8 cellular contexts compared by ENCODE assay signal in genomic region chr2:218323526-218324472, GRCh38. TPM values are rescaled to one million over a fixed set of nuclear protein-coding genes. Genes with fewer than 3 reads are reported as not detected.
DNase-seq lines count a peak whose midpoint lies in the region; TF ChIP-seq lines count a peak whose summit lies in the region.

No MANE protein-coding gene starts in this region.

- peak overlapping the region in 4 of 5 donors; percentile 4 to 68 (median 26) for H3K9ac ChIP-seq in subcutaneous abdominal adipose tissue (ENCODE audit: low read length in 5 of 5)

- H3K4me1 ChIP-seq in breast epithelium (no peaks in the 10 kb centered on the region), subcutaneous abdominal adipose tissue (ENCODE audit: control insufficient read depth in 5 of 5, insufficient read depth in 5 of 5, low read length in 5 of 5) (peaks cover 8 to 54% (median 27%) of the 10 kb centered on the region in 5 donors)

- peak overlapping the region; percentile 84 to 87 for H3K27ac ChIP-seq in breast epithelium
- peak overlapping the region; percentile 60 for H3K27ac ChIP-seq in subcutaneous abdominal adipose tissue (ENCODE audit: low read depth, low read length)

- no peaks in the 10 kb centered on the region for H3K27me3 ChIP-seq in breast epithelium
- no peaks in the 10 kb centered on the region for H3K27me3 ChIP-seq in subcutaneous abdominal adipose tissue (ENCODE audit: control insufficient read depth in 5 of 5, insufficient read depth in 4 of 5, low read length in 5 of 5)

- no peak for TF ChIP-seq CTCF in breast epithelium (IDR thresholded peaks at IDR 0.05)

- H3K9me3 ChIP-seq in breast epithelium (no peaks in the 10 kb centered on the region), subcutaneous abdominal adipose tissue (ENCODE audit: control insufficient read depth in 5 of 5, low read length in 5 of 5) (no peaks in the 10 kb centered on the region)

- H3K4me3 ChIP-seq in breast epithelium, result peak overlapping the region; percentile 69 to 88 (median 78)
- H3K4me3 ChIP-seq in subcutaneous abdominal adipose tissue (ENCODE audit: low read depth in 1 of 5, low read length in 5 of 5), result peak overlapping the region; percentile 62 to 75 (median 69)

- intact Hi-C loops in breast epithelium (cut with DNase I; ENCODE audit: low total_unique reads), result no loop called here

- DNase-seq in NCI-H1105 treated with DMSO at 0.1 percent for 48 hours (lab: John Stamatoyannopoulos, UW) (peak; percentile 27), NCI-H1105 (lab: John Stamatoyannopoulos, UW) (no peak), NCI-H748 (lab: John Stamatoyannopoulos, UW; ENCODE audit: unreplicated experiment) (peak; percentile 56), breast epithelium (ENCODE audit: low spot score in 2 of 2) (no peak), kidney tubule cell (ENCODE audit: low spot score) (peak; percentile 74), KG1 (lab: John Stamatoyannopoulos, UW) (no peak), NCI-H1048 (lab: John Stamatoyannopoulos, UW) (no peak)

- no peak for TF ChIP-seq POLR2A in breast epithelium (IDR thresholded peaks at IDR 0.05)

- H3K36me3 ChIP-seq in breast epithelium, result no peaks in the 10 kb centered on the region
- H3K36me3 ChIP-seq in subcutaneous abdominal adipose tissue (ENCODE audit: control insufficient read depth in 5 of 5, insufficient read depth in 5 of 5, low read length in 5 of 5), result no peaks in the 10 kb centered on the region

RNA-seq across cellular contexts. Expression of gene TMBIM1, which starts 31.5 kb away (rescaled TPM):
- 100 to 1,000 TPM; 168 to 330 (median 170) TPM for total RNA-seq in breast epithelium

RNA-seq across cellular contexts. Expression of gene CATIP, which starts 32.9 kb away (rescaled TPM):
- total RNA-seq in breast epithelium, result under 1 TPM in 1 of 3 donors, not detected in 2; 0.44 TPM

RNA-seq across cellular contexts. Expression of gene PNKD, which starts 53.5 kb away (rescaled TPM):
- total RNA-seq in breast epithelium, result 10 to 100 TPM; 30.2 to 48.3 (median 35.6) TPM

RNA-seq across cellular contexts. Expression of gene AAMP, which starts 53.9 kb away (rescaled TPM):
- total RNA-seq in breast epithelium, result 100 to 1,000 TPM; 150 to 164 (median 151) TPM

RNA-seq across cellular contexts. Expression of gene SLC11A1, which starts 58.3 kb away (rescaled TPM):
- total RNA-seq in breast epithelium, result 10 to 100 TPM; 14.4 to 53.4 (median 17.9) TPM

Comparison
In these comparisons a context has a peak if more than half of its experiments do, and no peak if none do; other contexts are left out.
1. DNase-seq: peak in NCI-H1105 treated with DMSO at 0.1 percent for 48 hours (single experiment), NCI-H748 (single experiment) and kidney tubule cell (single experiment); none in NCI-H1105 (single experiment), breast epithelium (0 of 2), KG1 (single experiment) and NCI-H1048 (single experiment).